Comparison of ENCODE assay signal across 20 cellular contexts in the genomic region with DNA sequence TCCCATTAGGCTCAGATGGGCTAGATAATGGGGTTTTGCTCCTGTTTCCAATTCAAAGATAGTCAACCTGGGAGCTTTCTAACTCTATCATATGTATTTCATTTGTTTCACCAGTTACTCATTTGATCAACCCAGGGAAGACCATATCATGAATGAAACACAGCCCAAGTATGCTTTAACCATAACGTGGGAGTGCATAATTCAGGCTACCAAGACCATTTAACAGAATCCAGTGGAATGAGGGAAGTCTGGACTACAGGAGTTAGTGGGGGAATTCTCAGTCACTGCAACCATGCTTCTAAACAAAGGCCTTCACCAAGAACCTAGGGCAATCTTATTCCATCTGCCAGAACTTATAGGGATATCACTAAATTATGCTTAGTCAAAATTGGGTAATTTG. TPM values are rescaled to one million over a fixed set of nuclear protein-coding genes. Genes with fewer than 3 reads are reported as not detected.
DNase-seq lines count a peak whose midpoint lies in the region; ATAC-seq and TF ChIP-seq lines count a peak whose summit lies in the region.
"Had no signal": no experiment of that assay in that cellular context is flagged by ENCODE, and none has a peak within 500 bp of the region (broad histone marks: within the 10 kb centered on the region; RNA-seq: fewer than 3 reads in every experiment).

No MANE protein-coding gene starts in this region.

- H3K27me3 Mint-ChIP-seq in WTC11 (ENCODE audit: low read depth) (no peaks in the 10 kb centered on the region), endodermal cell (ENCODE audit: insufficient read depth) (no peaks in the 10 kb centered on the region)
- H3K27me3 Mint-ChIP-seq: CD8-positive, alpha-beta memory T cell had no signal

- no peaks in the 10 kb centered on the region for H3K4me1 ChIP-seq in endodermal cell (ENCODE audit: control insufficient read depth, insufficient read depth, low read length)
- H3K4me1 ChIP-seq: BLaER1 treated with 17β-estradiol and CSF1 and Interleukin-3, amounts not matched to agents 10 nM and 100 nM had no signal

- no peaks in the 10 kb centered on the region for H3K4me1 Mint-ChIP-seq in WTC11
- H3K4me1 Mint-ChIP-seq in endodermal cell: no peaks in the 10 kb centered on the region

- no peak overlapping the region for H3K27ac ChIP-seq in endodermal cell (ENCODE audit: low read depth, low read length)
- H3K27ac ChIP-seq: BLaER1 treated with 17β-estradiol and CSF1 and Interleukin-3, amounts not matched to agents 10 nM and 100 nM; PC-9 had no signal

- DNase-seq in EH (ENCODE audit: low read depth): peak; percentile 43
- DNase-seq in WTC11 (ENCODE audit: low spot score): no peak
- no peak for DNase-seq in endodermal cell
- no peak for DNase-seq in DMS153 treated with DMSO at 0.1 percent for 48 hours (lab: John Stamatoyannopoulos, UW; ENCODE audit: unreplicated experiment)
- no peak for DNase-seq in stimulated activated naive CD4-positive, alpha-beta T cell (lab: John Stamatoyannopoulos, UW)
- no peak for DNase-seq in NCI-H187 (lab: John Stamatoyannopoulos, UW)
- no peak for DNase-seq in activated naive CD4-positive, alpha-beta T cell treated with anti-CD3 and anti-CD28 coated beads, Interleukin-2, amount 50 U/mL, for 16 hours
- DNase-seq: CD8-positive, alpha-beta memory T cell; DMS53; H7; MG63; NCI-H1048; NCI-H1417 treated with DMSO at 0.1 percent for 48 hours; NCI-H1930; NCI-H510A; PC-9; RPMI8226; SHP77 had no signal

- ATAC-seq in WTC11: no peak
- ATAC-seq: K562 had no signal

- POLR2A ChIA-PET in WTC11 (lab: Charles Lee): no interaction called here

- H3K36me3 Mint-ChIP-seq in WTC11 (peaks cover 29% of the 10 kb centered on the region), endodermal cell (ENCODE audit: low read depth) (peaks cover 30% of the 10 kb centered on the region)

- H3K9me3 Mint-ChIP-seq in WTC11 (peaks cover 3% of the 10 kb centered on the region; the same call in 1 of the 2 replicates), endodermal cell (peaks cover 3% of the 10 kb centered on the region)
- H3K9me3 Mint-ChIP-seq: CD8-positive, alpha-beta memory T cell had no signal

- peaks cover 12% of the 10 kb centered on the region for H3K9me3 ChIP-seq in endodermal cell (ENCODE audit: control insufficient read depth, low read length)
- H3K9me3 ChIP-seq: MG63 had no signal

- no peak overlapping the region for H3K9ac ChIP-seq in endodermal cell (ENCODE audit: extremely low read depth, low read length, poor library complexity, severe bottlenecking)
- H3K9ac ChIP-seq: BLaER1 treated with 17β-estradiol and CSF1 and Interleukin-3, amounts not matched to agents 10 nM and 100 nM had no signal

- 84% methylated on average over 1 of the region's 1 CpG; no CpG with 5 or more reads in 1 of the 2 experiments for WGBS in endodermal cell (ENCODE audit: insufficient coverage in 1 of 2, insufficient read length in 1 of 2), 2 experiments

- H3K36me3 ChIP-seq in endodermal cell (ENCODE audit: control insufficient read depth, insufficient read depth, low read length): peaks cover 24% of the 10 kb centered on the region

- TF ChIP-seq CTCF in WTC11 (IDR thresholded peaks at IDR 0.05) (no peak), endodermal cell (conservative IDR thresholded peaks at IDR 0.05) (no peak)

- CTCF ChIA-PET in WTC11 (lab: Charles Lee): interaction anchor here (1.4 to 2.6 kb wide), 2 partner anchors 72 to 86 kb away, joined by 4 to 5 read pairs; no protein-coding TSS in a partner anchor

- H3K4me3 Mint-ChIP-seq in WTC11 (no peak overlapping the region), endodermal cell (no peak overlapping the region)
- H3K4me3 Mint-ChIP-seq: CD8-positive, alpha-beta memory T cell had no signal

- H3K27ac Mint-ChIP-seq in WTC11 (peak overlapping the region; percentile 9; the same call in 1 of the 2 replicates), endodermal cell (peak overlapping the region; percentile 40)

- H3K4me3 ChIP-seq in endodermal cell (ENCODE audit: low read length): no peak overlapping the region
- H3K4me3 ChIP-seq: BLaER1 treated with 17β-estradiol and CSF1 and Interleukin-3, amounts not matched to agents 10 nM and 100 nM; K562; MG63; PC-9 had no signal

- no peaks in the 10 kb centered on the region for H3K27me3 ChIP-seq in endodermal cell (ENCODE audit: control insufficient read depth, insufficient read depth, low read length, poor library complexity, severe bottlenecking)
- H3K27me3 ChIP-seq: BLaER1 treated with 17β-estradiol and CSF1 and Interleukin-3, amounts not matched to agents 10 nM and 100 nM; MG63 had no signal

TF ChIP-seq in WTC11, 78 proteins besides CTCF, POLR2A, EP300 and RAD21 (continues in another document):
- TF ChIP-seq ZNF396 (CRISPR knock-in tag; IDR thresholded peaks at IDR 0.05; ENCODE audit: borderline replicate concordance) (no peak), ATF2 (CRISPR knock-in tag; IDR thresholded peaks at IDR 0.05; ENCODE audit: borderline replicate concordance, low read depth) (no peak), GABPB1 (CRISPR knock-in tag; IDR thresholded peaks at IDR 0.05) (no peak), IRF1 (CRISPR knock-in tag; IDR thresholded peaks at IDR 0.05) (no peak), TP53 (CRISPR knock-in tag; IDR thresholded peaks at IDR 0.05) (no peak), NR3C1 (CRISPR knock-in tag; conservative IDR thresholded peaks at IDR 0.05; ENCODE audit: low read depth) (no peak)
- TF ChIP-seq, protein P1, sequence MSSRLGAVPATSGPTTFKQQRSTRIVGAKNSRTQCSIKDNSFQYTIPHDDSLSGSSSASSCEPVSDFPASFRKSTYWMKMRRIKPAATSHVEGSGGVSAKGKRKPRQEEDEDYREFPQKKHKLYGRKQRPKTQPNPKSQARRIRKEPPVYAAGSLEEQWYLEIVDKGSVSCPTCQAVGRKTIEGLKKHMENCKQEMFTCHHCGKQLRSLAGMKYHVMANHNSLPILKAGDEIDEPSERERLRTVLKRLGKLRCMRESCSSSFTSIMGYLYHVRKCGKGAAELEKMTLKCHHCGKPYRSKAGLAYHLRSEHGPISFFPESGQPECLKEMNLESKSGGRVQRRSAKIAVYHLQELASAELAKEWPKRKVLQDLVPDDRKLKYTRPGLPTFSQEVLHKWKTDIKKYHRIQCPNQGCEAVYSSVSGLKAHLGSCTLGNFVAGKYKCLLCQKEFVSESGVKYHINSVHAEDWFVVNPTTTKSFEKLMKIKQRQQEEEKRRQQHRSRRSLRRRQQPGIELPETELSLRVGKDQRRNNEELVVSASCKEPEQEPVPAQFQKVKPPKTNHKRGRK (CRISPR knock-in tag; IDR thresholded peaks at IDR 0.05; ENCODE audit: borderline replicate concordance): no peak
- TF ChIP-seq, protein P2, sequence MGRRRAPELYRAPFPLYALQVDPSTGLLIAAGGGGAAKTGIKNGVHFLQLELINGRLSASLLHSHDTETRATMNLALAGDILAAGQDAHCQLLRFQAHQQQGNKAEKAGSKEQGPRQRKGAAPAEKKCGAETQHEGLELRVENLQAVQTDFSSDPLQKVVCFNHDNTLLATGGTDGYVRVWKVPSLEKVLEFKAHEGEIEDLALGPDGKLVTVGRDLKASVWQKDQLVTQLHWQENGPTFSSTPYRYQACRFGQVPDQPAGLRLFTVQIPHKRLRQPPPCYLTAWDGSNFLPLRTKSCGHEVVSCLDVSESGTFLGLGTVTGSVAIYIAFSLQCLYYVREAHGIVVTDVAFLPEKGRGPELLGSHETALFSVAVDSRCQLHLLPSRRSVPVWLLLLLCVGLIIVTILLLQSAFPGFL (CRISPR knock-in tag; IDR thresholded peaks at IDR 0.05; ENCODE audit: borderline replicate concordance): no peak
- TF ChIP-seq, protein P3, sequence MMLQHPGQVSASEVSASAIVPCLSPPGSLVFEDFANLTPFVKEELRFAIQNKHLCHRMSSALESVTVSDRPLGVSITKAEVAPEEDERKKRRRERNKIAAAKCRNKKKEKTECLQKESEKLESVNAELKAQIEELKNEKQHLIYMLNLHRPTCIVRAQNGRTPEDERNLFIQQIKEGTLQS (CRISPR knock-in tag; conservative IDR thresholded peaks at IDR 0.05): no peak
- TF ChIP-seq, protein P4, sequence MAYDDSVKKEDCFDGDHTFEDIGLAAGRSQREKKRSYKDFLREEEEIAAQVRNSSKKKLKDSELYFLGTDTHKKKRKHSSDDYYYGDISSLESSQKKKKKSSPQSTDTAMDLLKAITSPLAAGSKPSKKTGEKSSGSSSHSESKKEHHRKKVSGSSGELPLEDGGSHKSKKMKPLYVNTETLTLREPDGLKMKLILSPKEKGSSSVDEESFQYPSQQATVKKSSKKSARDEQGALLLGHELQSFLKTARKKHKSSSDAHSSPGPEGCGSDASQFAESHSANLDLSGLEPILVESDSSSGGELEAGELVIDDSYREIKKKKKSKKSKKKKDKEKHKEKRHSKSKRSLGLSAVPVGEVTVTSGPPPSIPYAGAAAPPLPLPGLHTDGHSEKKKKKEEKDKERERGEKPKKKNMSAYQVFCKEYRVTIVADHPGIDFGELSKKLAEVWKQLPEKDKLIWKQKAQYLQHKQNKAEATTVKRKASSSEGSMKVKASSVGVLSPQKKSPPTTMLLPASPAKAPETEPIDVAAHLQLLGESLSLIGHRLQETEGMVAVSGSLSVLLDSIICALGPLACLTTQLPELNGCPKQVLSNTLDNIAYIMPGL (CRISPR knock-in tag; IDR thresholded peaks at IDR 0.05): no peak

RNA-seq across cellular contexts. Expression of gene SLC16A1, which starts 15.0 kb away (rescaled TPM):
- total RNA-seq in WTC11 (2021): 328 to 381 TPM (median 374 TPM) in 3 replicates
- total RNA-seq in endodermal cell: 100 to 1,000 TPM; 229 to 248 TPM
- polyA plus RNA-seq in endodermal cell (2013, experiment 1 of 2): 145 TPM
- polyA plus RNA-seq in endodermal cell (2013, experiment 2 of 2): 127 TPM
